In the genomic region with DNA sequence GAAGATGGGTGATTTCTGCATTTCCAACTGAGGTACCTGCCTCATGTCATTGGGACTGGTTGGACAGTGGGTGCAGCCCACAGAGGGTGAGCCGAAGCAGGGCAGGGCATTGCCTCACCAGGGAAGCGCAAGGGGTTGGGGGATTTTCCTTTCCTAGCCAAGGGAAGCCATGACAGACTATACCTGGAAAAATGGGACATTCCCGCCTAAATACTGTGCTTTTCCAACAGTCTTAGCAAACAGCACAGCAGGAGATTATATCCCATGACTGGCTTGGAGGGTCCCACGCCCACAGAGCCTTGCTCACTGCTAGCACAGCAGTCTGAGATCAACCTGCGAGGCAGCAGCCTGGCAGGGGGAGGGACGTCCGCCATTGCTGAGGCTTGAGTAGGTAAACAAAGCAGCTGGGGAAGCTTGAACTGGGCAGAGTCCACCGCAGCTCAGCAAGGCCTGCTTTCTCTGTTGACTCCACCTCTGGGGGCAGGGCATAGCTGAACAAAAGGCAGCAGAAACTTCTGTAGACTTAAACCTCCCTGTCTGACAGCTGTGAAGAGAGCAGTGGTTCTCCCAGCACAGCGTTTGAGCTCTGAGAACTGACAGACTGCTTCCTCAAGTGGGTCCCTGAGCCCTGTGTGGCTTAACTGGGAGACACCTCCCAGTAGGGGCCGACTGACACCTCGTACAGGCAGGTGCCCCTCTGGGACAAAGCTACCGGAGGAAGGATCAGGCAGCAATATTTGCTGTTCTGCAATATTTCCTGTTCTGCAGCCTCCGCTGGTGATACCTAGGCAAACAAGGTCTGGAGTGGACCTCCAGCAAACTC, we compare ENCODE assay signal across 8 cellular contexts. TPM values are rescaled to one million over a fixed set of nuclear protein-coding genes. Genes with fewer than 3 reads are reported as not detected.
"Had no signal": no experiment of that assay in that cellular context is flagged by ENCODE, and none has a peak within 500 bp of the region (broad histone marks: within the 10 kb centered on the region; RNA-seq: fewer than 3 reads in every experiment).

No MANE protein-coding gene starts in this region.

RNA-seq across cellular contexts. Expression of gene TMEM176A, which starts 7.3 kb away (rescaled TPM):
- total RNA-seq: activated CD4-positive, alpha-beta T cell treated with anti-CD3 and anti-CD28 coated beads for 36 hours; activated CD8-positive, alpha-beta memory T cell treated with anti-CD3 and anti-CD28 coated beads, Interleukin-2, amount 10 ng/mL, durations not matched to agents 7 days and 5 days; activated CD8-positive, alpha-beta T cell treated with anti-CD3 and anti-CD28 coated beads, Interleukin-2, amount 10 ng/mL, durations not matched to agents 7 days and 5 days; activated T-helper 2 cell treated with anti-CD3 and anti-CD28 coated beads, Interferon-gamma antibody, Interleukin-2, Interleukin-4, amounts not matched to agents 10 μg/mL and 5 μg/mL and 100 μg/mL, durations not matched to agents 14 hours and 24 hours and 36 hours; chondrocyte; endodermal cell; foreskin keratinocyte; T-helper 2 cell treated with Interferon-gamma antibody and Interleukin-4, amounts not matched to agents 100 ng/mL and 5 ng/mL, for 36 hours had no signal

RNA-seq across cellular contexts. Expression of gene TMEM176B, which starts 7.7 kb away (rescaled TPM):
- total RNA-seq: activated CD4-positive, alpha-beta T cell treated with anti-CD3 and anti-CD28 coated beads for 36 hours; activated CD8-positive, alpha-beta memory T cell treated with anti-CD3 and anti-CD28 coated beads, Interleukin-2, amount 10 ng/mL, durations not matched to agents 7 days and 5 days; activated CD8-positive, alpha-beta T cell treated with anti-CD3 and anti-CD28 coated beads, Interleukin-2, amount 10 ng/mL, durations not matched to agents 7 days and 5 days; foreskin keratinocyte; T-helper 2 cell treated with Interferon-gamma antibody and Interleukin-4, amounts not matched to agents 100 ng/mL and 5 ng/mL, for 36 hours had no signal

RNA-seq across cellular contexts. Expression of gene AOC1, which starts 44.5 kb away (rescaled TPM):
- total RNA-seq: activated CD4-positive, alpha-beta T cell treated with anti-CD3 and anti-CD28 coated beads for 36 hours; activated CD8-positive, alpha-beta memory T cell treated with anti-CD3 and anti-CD28 coated beads, Interleukin-2, amount 10 ng/mL, durations not matched to agents 7 days and 5 days; activated CD8-positive, alpha-beta T cell treated with anti-CD3 and anti-CD28 coated beads, Interleukin-2, amount 10 ng/mL, durations not matched to agents 7 days and 5 days; chondrocyte; endodermal cell; foreskin keratinocyte; T-helper 2 cell treated with Interferon-gamma antibody and Interleukin-4, amounts not matched to agents 100 ng/mL and 5 ng/mL, for 36 hours had no signal
